1 cellular context compared by ENCODE assay signal in genomic region chr20:59014680-59015389, GRCh38.
A peak's percentile ranks its signal among the peaks of the same experiment; 100 is the strongest.
TF ChIP-seq lines count a peak whose summit lies in the region.

No MANE protein-coding gene starts in this region.

TF ChIP-seq in HepG2, 621 proteins besides CTCF, POLR2A, EP300 and RAD21 (continued from another document and continues in another):
- TF ChIP-seq BCLAF1 (IDR thresholded peaks at IDR 0.05) (no peak), PLRG1 (conservative IDR thresholded peaks at IDR 0.05) (no peak), ZFP62 (CRISPR knock-in tag; IDR thresholded peaks at IDR 0.05) (no peak), SP1 (IDR thresholded peaks at IDR 0.05) (no peak), SP1 (CRISPR knock-in tag; IDR thresholded peaks at IDR 0.05) (no peak), ZNF44 (CRISPR knock-in tag; IDR thresholded peaks at IDR 0.05) (no peak), MXD1 (CRISPR knock-in tag; IDR thresholded peaks at IDR 0.05) (no peak), HOXD1 (CRISPR knock-in tag; IDR thresholded peaks at IDR 0.05) (no peak), SIX1 (CRISPR knock-in tag; IDR thresholded peaks at IDR 0.05; ENCODE audit: borderline replicate concordance) (no peak), GPBP1L1 (CRISPR knock-in tag; IDR thresholded peaks at IDR 0.05) (no peak), FOXO4 (CRISPR knock-in tag; conservative IDR thresholded peaks at IDR 0.05) (peak; percentile 81; the same call in 1 of the 2 replicates), NFE2L1 (CRISPR knock-in tag; IDR thresholded peaks at IDR 0.05; ENCODE audit: borderline replicate concordance) (no peak), ARNTL (CRISPR knock-in tag; IDR thresholded peaks at IDR 0.05) (no peak), CERS6 (CRISPR knock-in tag; IDR thresholded peaks at IDR 0.05) (no peak), ZMAT5 (CRISPR knock-in tag; IDR thresholded peaks at IDR 0.05; ENCODE audit: borderline replicate concordance, low read depth) (no peak), IRF2 (CRISPR knock-in tag; IDR thresholded peaks at IDR 0.05) (no peak), ZNF121 (CRISPR knock-in tag; IDR thresholded peaks at IDR 0.05) (no peak), NRL (CRISPR knock-in tag; IDR thresholded peaks at IDR 0.05; ENCODE audit: borderline replicate concordance) (peak; percentile 54; the same call in 1 of the 2 replicates), ZNF816 (CRISPR knock-in tag; IDR thresholded peaks at IDR 0.05; ENCODE audit: borderline replicate concordance) (no peak), ZNF557 (CRISPR knock-in tag; IDR thresholded peaks at IDR 0.05) (no peak), IKZF4 (CRISPR knock-in tag; IDR thresholded peaks at IDR 0.05; ENCODE audit: borderline replicate concordance, low read depth, not compliant biosample characterization) (no peak), ZNF510 (CRISPR knock-in tag; IDR thresholded peaks at IDR 0.05; ENCODE audit: low read depth) (no peak), ZFP41 (CRISPR knock-in tag; IDR thresholded peaks at IDR 0.05; ENCODE audit: borderline replicate concordance) (no peak), ZSCAN25 (CRISPR knock-in tag; IDR thresholded peaks at IDR 0.05) (0 out of 2 replicates have a peak, but pooled peaks have one; percentile 5), SMARCC2 (IDR thresholded peaks at IDR 0.05) (no peak), ZNF883 (CRISPR knock-in tag; IDR thresholded peaks at IDR 0.05; ENCODE audit: not compliant biosample characterization) (peak; percentile 5), AGO1 (IDR thresholded peaks at IDR 0.05; ENCODE audit: low read depth, low read length, poor library complexity, severe bottlenecking) (no peak), CREBL2 (CRISPR knock-in tag; IDR thresholded peaks at IDR 0.05; ENCODE audit: borderline replicate concordance) (no peak), SUZ12 (IDR thresholded peaks at IDR 0.05; ENCODE audit: low read depth, low read length) (no peak), EHMT2 (IDR thresholded peaks at IDR 0.05; ENCODE audit: borderline replicate concordance, low read depth, low read length) (no peak), GATA4 (IDR thresholded peaks at IDR 0.05; ENCODE audit: borderline replicate concordance, low read depth) (no peak), CEBPZ (IDR thresholded peaks at IDR 0.05; ENCODE audit: low read length) (no peak), HINFP (CRISPR knock-in tag; IDR thresholded peaks at IDR 0.05; ENCODE audit: low read depth) (no peak), KDM1A (CRISPR knock-in tag; IDR thresholded peaks at IDR 0.05) (no peak), ATF2 (CRISPR knock-in tag; IDR thresholded peaks at IDR 0.05) (no peak), PCBP1 (IDR thresholded peaks at IDR 0.05; ENCODE audit: borderline replicate concordance, low read depth, low read length) (no peak), ZNF12 (CRISPR knock-in tag; IDR thresholded peaks at IDR 0.05) (no peak), ZEB1 (IDR thresholded peaks at IDR 0.05; ENCODE audit: insufficient replicate concordance, low read depth) (no peak), ZFP82 (CRISPR knock-in tag; IDR thresholded peaks at IDR 0.05; ENCODE audit: borderline replicate concordance) (no peak), MYPOP (CRISPR knock-in tag; IDR thresholded peaks at IDR 0.05) (no peak), ZNF589 (CRISPR knock-in tag; conservative IDR thresholded peaks at IDR 0.05) (no peak), ZNF710 (CRISPR knock-in tag; IDR thresholded peaks at IDR 0.05; ENCODE audit: borderline replicate concordance) (no peak), RXRB (CRISPR knock-in tag; IDR thresholded peaks at IDR 0.05; ENCODE audit: borderline replicate concordance) (no peak), ZNF282 (IDR thresholded peaks at IDR 0.05; ENCODE audit: partially characterized antibody) (no peak), ZBTB42 (CRISPR knock-in tag; IDR thresholded peaks at IDR 0.05) (0 out of 2 replicates have a peak, but pooled peaks have one; percentile 26), ATF5 (CRISPR knock-in tag; IDR thresholded peaks at IDR 0.05; ENCODE audit: low read depth) (no peak)
